11 cellular contexts compared by ENCODE assay signal in genomic region chr1:3472906-3473305, GRCh38. TPM values are rescaled to one million over a fixed set of nuclear protein-coding genes. Genes with fewer than 3 reads are reported as not detected.
"Had no signal": no experiment of that assay in that cellular context is flagged by ENCODE, and none has a peak within 500 bp of the region (broad histone marks: within the 10 kb centered on the region; RNA-seq: fewer than 3 reads in every experiment).

No MANE protein-coding gene starts in this region.

- H3K36me3 Mint-ChIP-seq: activated naive CD8-positive, alpha-beta T cell treated with anti-CD3 and anti-CD28 coated beads, Interleukin-2, amount 10 ng/mL, durations not matched to agents 7 days and 5 days had no signal

- H3K27ac Mint-ChIP-seq: activated CD4-positive, alpha-beta T cell treated with anti-CD3 and anti-CD28 coated beads, Interleukin-2, amount 10 ng/mL, durations not matched to agents 7 days and 5 days; activated naive CD8-positive, alpha-beta T cell treated with anti-CD3 and anti-CD28 coated beads, Interleukin-2, amount 10 ng/mL, durations not matched to agents 7 days and 5 days had no signal

- H3K4me3 Mint-ChIP-seq: activated CD4-positive, alpha-beta T cell treated with anti-CD3 and anti-CD28 coated beads, Interleukin-2, amount 10 ng/mL, durations not matched to agents 7 days and 5 days; activated naive CD8-positive, alpha-beta T cell treated with anti-CD3 and anti-CD28 coated beads, Interleukin-2, amount 10 ng/mL, durations not matched to agents 7 days and 5 days; type B pancreatic cell had no signal

- H3K27me3 ChIP-seq: dorsolateral prefrontal cortex, pancreas had no signal

- H3K4me3 ChIP-seq: dorsolateral prefrontal cortex, pancreas had no signal

- H3K9me3 ChIP-seq: pancreas had no signal

- H3K27ac ChIP-seq: pancreas had no signal

- DNase-seq: activated CD4-positive, alpha-beta T cell treated with anti-CD3 and anti-CD28 coated beads, Interleukin-2, amount 10 ng/mL, durations not matched to agents 7 days and 5 days; activated CD4-positive, CD25-positive, alpha-beta regulatory T cell; activated CD8-positive, alpha-beta memory T cell treated with anti-CD3 and anti-CD28 coated beads for 24 hours; activated naive CD8-positive, alpha-beta T cell treated with anti-CD3 and anti-CD28 coated beads, Interleukin-2, amount 10 ng/mL, durations not matched to agents 7 days and 5 days; dorsolateral prefrontal cortex; stimulated activated CD4-positive, alpha-beta T cell treated with anti-CD3 and anti-CD28 coated beads, Interleukin-15, amount 100 ng/mL, for 24 hours; stimulated activated CD4-positive, alpha-beta T cell treated with anti-CD3 and anti-CD28 coated beads, Interleukin-4, amount 100 ng/mL, for 4 hours; stimulated activated CD8-positive, alpha-beta memory T cell treated with anti-CD3 and anti-CD28 coated beads, Interleukin-4, amount 100 ng/mL, for 48 hours; stimulated activated naive CD4-positive, alpha-beta T cell treated with Interleukin-2 at 50 U/mL for 16 hours had no signal

- H3K9me3 Mint-ChIP-seq: activated CD4-positive, alpha-beta T cell treated with anti-CD3 and anti-CD28 coated beads, Interleukin-2, amount 10 ng/mL, durations not matched to agents 7 days and 5 days; activated naive CD8-positive, alpha-beta T cell treated with anti-CD3 and anti-CD28 coated beads, Interleukin-2, amount 10 ng/mL, durations not matched to agents 7 days and 5 days; type B pancreatic cell had no signal

- H3K4me1 Mint-ChIP-seq: activated CD4-positive, alpha-beta T cell treated with anti-CD3 and anti-CD28 coated beads, Interleukin-2, amount 10 ng/mL, durations not matched to agents 7 days and 5 days; activated naive CD8-positive, alpha-beta T cell treated with anti-CD3 and anti-CD28 coated beads, Interleukin-2, amount 10 ng/mL, durations not matched to agents 7 days and 5 days had no signal

- H3K27me3 Mint-ChIP-seq: activated CD4-positive, alpha-beta T cell treated with anti-CD3 and anti-CD28 coated beads, Interleukin-2, amount 10 ng/mL, durations not matched to agents 7 days and 5 days; activated naive CD8-positive, alpha-beta T cell treated with anti-CD3 and anti-CD28 coated beads, Interleukin-2, amount 10 ng/mL, durations not matched to agents 7 days and 5 days; type B pancreatic cell had no signal

- H3K4me1 ChIP-seq: pancreas had no signal

RNA-seq across cellular contexts. Expression of gene ARHGEF16, which starts 18.4 kb away (rescaled TPM):
- total RNA-seq: activated CD4-positive, alpha-beta T cell treated with anti-CD3 and anti-CD28 coated beads, Interleukin-2, amount 10 ng/mL, durations not matched to agents 7 days and 5 days; activated naive CD8-positive, alpha-beta T cell treated with anti-CD3 and anti-CD28 coated beads, Interleukin-2, amount 10 ng/mL, durations not matched to agents 7 days and 5 days had no signal
